ENCODE assay signal across 9 cellular contexts in genomic region chr20:45592574-45593189, GRCh38. TPM values are rescaled to one million over a fixed set of nuclear protein-coding genes. Genes with fewer than 3 reads are reported as not detected.
DNase-seq lines count a peak whose midpoint lies in the region; ATAC-seq, FAIRE-seq and TF ChIP-seq lines count a peak whose summit lies in the region.
"Had no signal": no experiment of that assay in that cellular context is flagged by ENCODE, and none has a peak within 500 bp of the region (broad histone marks: within the 10 kb centered on the region; RNA-seq: fewer than 3 reads in every experiment).

No MANE protein-coding gene starts in this region.

- POLR2A ChIA-PET in A549 (lab: Yijun Ruan, JAX): no interaction called here

- H3K9me3 ChIP-seq in A549: peaks cover 8% of the 10 kb centered on the region; the same call in 1 of the 3 replicates

- no peaks in the 10 kb centered on the region for H3K4me1 ChIP-seq in A549

- FAIRE-seq in A549 (lab: Jason Lieb, UNC): peak; percentile 94

- peaks cover 9% of the 10 kb centered on the region for H3K27me3 Mint-ChIP-seq in activated T-helper 1 cell treated with anti-CD3 and anti-CD28 coated beads, Interleukin-12 subunit alpha, Interleukin-12 subunit beta, Interleukin-2, Interleukin-4 antibody, amounts not matched to agents 30 ng/mL and 10 ng/mL and 1 ng/mL, durations not matched to agents 14 hours and 24 hours and 36 hours (ENCODE audit: insufficient read depth)

- no peak for TF ChIP-seq EP300 in A549 (IDR thresholded peaks at IDR 0.05)

- no peak overlapping the region for H3K27ac ChIP-seq in A549

- CTCF ChIA-PET in A549 (lab: Yijun Ruan, JAX): interaction anchor here (0.6 to 1.2 kb wide), 5 partner anchors 178 to 576 kb away, joined by 3 to 9 read pairs (median 3); no protein-coding TSS in a partner anchor

- H3K4me3 ChIP-seq in A549: no peak overlapping the region

- no peak overlapping the region for H3K27ac Mint-ChIP-seq in stimulated activated effector memory CD8-positive, alpha-beta T cell treated with anti-CD3 and anti-CD28 coated beads, Interleukin-12 subunit alpha, Interleukin-12 subunit beta, amount 100 ng/mL, for 72 hours
- H3K27ac Mint-ChIP-seq in activated T-helper 1 cell treated with anti-CD3 and anti-CD28 coated beads, Interleukin-12 subunit alpha, Interleukin-12 subunit beta, Interleukin-2, Interleukin-4 antibody, amounts not matched to agents 30 ng/mL and 10 ng/mL and 1 ng/mL, durations not matched to agents 14 hours and 24 hours and 36 hours: no peak overlapping the region

- H3K9me3 Mint-ChIP-seq in stimulated activated effector memory CD8-positive, alpha-beta T cell treated with anti-CD3 and anti-CD28 coated beads, Interleukin-12 subunit alpha, Interleukin-12 subunit beta, amount 100 ng/mL, for 72 hours: no peaks in the 10 kb centered on the region
- H3K9me3 Mint-ChIP-seq in activated T-helper 1 cell treated with anti-CD3 and anti-CD28 coated beads, Interleukin-12 subunit alpha, Interleukin-12 subunit beta, Interleukin-2, Interleukin-4 antibody, amounts not matched to agents 30 ng/mL and 10 ng/mL and 1 ng/mL, durations not matched to agents 14 hours and 24 hours and 36 hours: no peaks in the 10 kb centered on the region

- ATAC-seq in A549: peak; percentile 79 to 80
- peak; percentile 67 for ATAC-seq in stimulated activated effector memory CD8-positive, alpha-beta T cell treated with anti-CD3 and anti-CD28 coated beads, Interleukin-12 subunit alpha, Interleukin-12 subunit beta, amount 100 ng/mL, for 72 hours

- WGBS in A549 (ENCODE audit: missing lambda C conversion rate): 14% methylated on average over 5 of the region's 5 CpGs

- no peak for TF ChIP-seq POLR2A in A549 (IDR thresholded peaks at IDR 0.05; ENCODE audit: low read length)

- no peaks in the 10 kb centered on the region for H3K4me1 Mint-ChIP-seq in stimulated activated effector memory CD8-positive, alpha-beta T cell treated with anti-CD3 and anti-CD28 coated beads, Interleukin-12 subunit alpha, Interleukin-12 subunit beta, amount 100 ng/mL, for 72 hours
- H3K4me1 Mint-ChIP-seq in activated T-helper 1 cell treated with anti-CD3 and anti-CD28 coated beads, Interleukin-12 subunit alpha, Interleukin-12 subunit beta, Interleukin-2, Interleukin-4 antibody, amounts not matched to agents 30 ng/mL and 10 ng/mL and 1 ng/mL, durations not matched to agents 14 hours and 24 hours and 36 hours (ENCODE audit: low read depth): no peaks in the 10 kb centered on the region

- peak; percentile 25 to 74 for DNase-seq in A549 (ENCODE audit: low read depth in 1 of 2, low spot score in 1 of 2)
- DNase-seq in DMS53 treated with DMSO at 0.1 percent for 48 hours (lab: John Stamatoyannopoulos, UW; ENCODE audit: unreplicated experiment): peak; percentile 73
- peak; percentile 20 to 71 for DNase-seq in SW 1271 (lab: John Stamatoyannopoulos, UW)
- DNase-seq in germinal center (ENCODE audit: low spot score): peak; percentile 40
- no peak for DNase-seq in stimulated activated effector memory CD8-positive, alpha-beta T cell treated with anti-CD3 and anti-CD28 coated beads, Interleukin-12 subunit alpha, Interleukin-12 subunit beta, amount 100 ng/mL, for 72 hours (ENCODE audit: low spot score in 2 of 2)
- no peak for DNase-seq in activated T-helper 1 cell treated with anti-CD3 and anti-CD28 coated beads, Interleukin-12 subunit alpha, Interleukin-12 subunit beta, Interleukin-2, Interleukin-4 antibody, amounts not matched to agents 30 ng/mL and 10 ng/mL and 1 ng/mL, durations not matched to agents 14 hours and 24 hours and 36 hours (ENCODE audit: low spot score)
- no peak for DNase-seq in AG08396 (ENCODE audit: low spot score)

- no peak overlapping the region for H3K4me2 ChIP-seq in A549

- TF ChIP-seq RAD21 in A549 (conservative IDR thresholded peaks at IDR 0.05 in 1 of 2, IDR thresholded peaks at IDR 0.05 in 1 of 2): peak; percentile 44 to 67; a peak in 4 of 5 replicates

- H3K36me3 Mint-ChIP-seq in stimulated activated effector memory CD8-positive, alpha-beta T cell treated with anti-CD3 and anti-CD28 coated beads, Interleukin-12 subunit alpha, Interleukin-12 subunit beta, amount 100 ng/mL, for 72 hours: no peaks in the 10 kb centered on the region
- H3K36me3 Mint-ChIP-seq in activated T-helper 1 cell treated with anti-CD3 and anti-CD28 coated beads, Interleukin-12 subunit alpha, Interleukin-12 subunit beta, Interleukin-2, Interleukin-4 antibody, amounts not matched to agents 30 ng/mL and 10 ng/mL and 1 ng/mL, durations not matched to agents 14 hours and 24 hours and 36 hours (ENCODE audit: low read depth): no peaks in the 10 kb centered on the region

- H3K4me3 Mint-ChIP-seq in stimulated activated effector memory CD8-positive, alpha-beta T cell treated with anti-CD3 and anti-CD28 coated beads, Interleukin-12 subunit alpha, Interleukin-12 subunit beta, amount 100 ng/mL, for 72 hours: no peak overlapping the region
- H3K4me3 Mint-ChIP-seq in activated T-helper 1 cell treated with anti-CD3 and anti-CD28 coated beads, Interleukin-12 subunit alpha, Interleukin-12 subunit beta, Interleukin-2, Interleukin-4 antibody, amounts not matched to agents 30 ng/mL and 10 ng/mL and 1 ng/mL, durations not matched to agents 14 hours and 24 hours and 36 hours: no peak overlapping the region

- TF ChIP-seq CTCF in A549 (IDR thresholded peaks at IDR 0.05): peak; percentile 69
- TF ChIP-seq CTCF in LNCAP (IDR thresholded peaks at IDR 0.05): peak; percentile 95

- intact Hi-C loops in activated T-helper 1 cell treated with anti-CD3 and anti-CD28 coated beads, Interleukin-12 subunit alpha, Interleukin-12 subunit beta, Interleukin-2, Interleukin-4 antibody, amounts not matched to agents 30 ng/mL and 10 ng/mL and 1 ng/mL, durations not matched to agents 14 hours and 24 hours and 36 hours (cut with micrococcal nuclease): loop anchor here (1.0 kb wide), 2 partner anchors 37 to 179 kb away; partner anchors contain the start of gene WFDC10A

TF ChIP-seq in A549, 52 proteins besides CTCF, POLR2A, EP300 and RAD21:
- TF ChIP-seq SMC3 (IDR thresholded peaks at IDR 0.05) (peak; percentile 51), NR3C1 (IDR thresholded peaks at IDR 0.05) (no peak), HOXB13 (CRISPR knock-in tag; IDR thresholded peaks at IDR 0.05; ENCODE audit: low read depth) (no peak)

RNA-seq across cellular contexts. Expression of gene WFDC8, which starts 13.6 kb away (rescaled TPM):
- not detected in 2 replicates for polyA plus RNA-seq in A549 (2011; rRNA removed)
- not detected in 2 replicates for polyA plus RNA-seq in A549 (2012; cell fraction: cytosol; rRNA removed)
- polyA plus RNA-seq in A549 (2012; cell fraction: nucleus; rRNA removed): not detected in 2 replicates
- not detected in 3 replicates for polyA plus RNA-seq in A549 (2017; fragmentation: RNase III; extraction: RNeasy Plus Mini Kit Qiagen cat#74134 plus additional on column Dnase treatment)
- not detected in 2 replicates for polyA minus RNA-seq in A549 (2011; rRNA and poly(A)+ RNA removed)
- not detected in 2 replicates for total RNA-seq in activated T-helper 1 cell treated with anti-CD3 and anti-CD28 coated beads, Interleukin-12 subunit alpha, Interleukin-12 subunit beta, Interleukin-2, Interleukin-4 antibody, amounts not matched to agents 30 ng/mL and 10 ng/mL and 1 ng/mL, durations not matched to agents 14 hours and 24 hours and 36 hours
- total RNA-seq: pulmonary artery endothelial cell had no signal

RNA-seq across cellular contexts. Expression of gene WFDC10A, which starts 36.9 kb away (rescaled TPM):
- polyA plus RNA-seq in A549 (2011; rRNA removed) (not detected in 2 replicates), A549 (2017; fragmentation: RNase III; extraction: RNeasy Plus Mini Kit Qiagen cat#74134 plus additional on column Dnase treatment) (not detected in 3 replicates)
- not detected in 2 replicates for polyA plus RNA-seq in A549 (2012; cell fraction: cytosol; rRNA removed)
- polyA plus RNA-seq in A549 (2012; cell fraction: nucleus; rRNA removed): not detected in 2 replicates
- polyA minus RNA-seq in A549 (2011; rRNA and poly(A)+ RNA removed): not detected in 2 replicates
- not detected in 2 replicates for total RNA-seq in activated T-helper 1 cell treated with anti-CD3 and anti-CD28 coated beads, Interleukin-12 subunit alpha, Interleukin-12 subunit beta, Interleukin-2, Interleukin-4 antibody, amounts not matched to agents 30 ng/mL and 10 ng/mL and 1 ng/mL, durations not matched to agents 14 hours and 24 hours and 36 hours
- total RNA-seq: pulmonary artery endothelial cell had no signal

RNA-seq across cellular contexts. Expression of gene WFDC9, which starts 38.4 kb away (rescaled TPM):
- not detected in 2 replicates for polyA plus RNA-seq in A549 (2011; rRNA removed)
- not detected in 2 replicates for polyA plus RNA-seq in A549 (2012; cell fraction: cytosol; rRNA removed)
- polyA plus RNA-seq in A549 (2012; cell fraction: nucleus; rRNA removed): not detected in 2 replicates
- not detected in 3 replicates for polyA plus RNA-seq in A549 (2017; fragmentation: RNase III; extraction: RNeasy Plus Mini Kit Qiagen cat#74134 plus additional on column Dnase treatment)
- polyA minus RNA-seq in A549 (2011; rRNA and poly(A)+ RNA removed): not detected in 2 replicates
- total RNA-seq in activated T-helper 1 cell treated with anti-CD3 and anti-CD28 coated beads, Interleukin-12 subunit alpha, Interleukin-12 subunit beta, Interleukin-2, Interleukin-4 antibody, amounts not matched to agents 30 ng/mL and 10 ng/mL and 1 ng/mL, durations not matched to agents 14 hours and 24 hours and 36 hours: not detected in 2 replicates
- total RNA-seq: pulmonary artery endothelial cell had no signal

RNA-seq across cellular contexts. Expression of gene EPPIN, which starts 45.5 kb away (rescaled TPM):
- not detected in 2 replicates for polyA plus RNA-seq in A549 (2011; rRNA removed)
- polyA plus RNA-seq in A549 (2012; cell fraction: cytosol; rRNA removed): not detected in 2 replicates
- polyA plus RNA-seq in A549 (2012; cell fraction: nucleus; rRNA removed): not detected in 2 replicates
- polyA plus RNA-seq in A549 (2017; fragmentation: RNase III; extraction: RNeasy Plus Mini Kit Qiagen cat#74134 plus additional on column Dnase treatment): not detected in 3 replicates
- polyA minus RNA-seq in A549 (2011; rRNA and poly(A)+ RNA removed): not detected in 2 replicates
- total RNA-seq in activated T-helper 1 cell treated with anti-CD3 and anti-CD28 coated beads, Interleukin-12 subunit alpha, Interleukin-12 subunit beta, Interleukin-2, Interleukin-4 antibody, amounts not matched to agents 30 ng/mL and 10 ng/mL and 1 ng/mL, durations not matched to agents 14 hours and 24 hours and 36 hours: not detected in 2 replicates
- total RNA-seq: pulmonary artery endothelial cell had no signal

RNA-seq across cellular contexts. Expression of gene WFDC6, which starts 53.4 kb away (rescaled TPM):
- polyA plus RNA-seq in A549 (2011; rRNA removed) (not detected in 2 replicates), A549 (2017; fragmentation: RNase III; extraction: RNeasy Plus Mini Kit Qiagen cat#74134 plus additional on column Dnase treatment) (not detected in 3 replicates)
- polyA plus RNA-seq in A549 (2012; cell fraction: cytosol; rRNA removed): not detected in 2 replicates
- polyA plus RNA-seq in A549 (2012; cell fraction: nucleus; rRNA removed): not detected in 2 replicates
- not detected in 2 replicates for polyA minus RNA-seq in A549 (2011; rRNA and poly(A)+ RNA removed)
- total RNA-seq in activated T-helper 1 cell treated with anti-CD3 and anti-CD28 coated beads, Interleukin-12 subunit alpha, Interleukin-12 subunit beta, Interleukin-2, Interleukin-4 antibody, amounts not matched to agents 30 ng/mL and 10 ng/mL and 1 ng/mL, durations not matched to agents 14 hours and 24 hours and 36 hours: not detected in 2 replicates
- total RNA-seq: pulmonary artery endothelial cell had no signal

Comparison
In these comparisons a context has a peak if more than half of its experiments do, and no peak if none do; other contexts are left out.
1. DNase-seq: peak in A549 (2 of 2), DMS53 treated with DMSO at 0.1 percent for 48 hours (single experiment), SW 1271 (2 of 2) and germinal center (single experiment); none in stimulated activated effector memory CD8-positive, alpha-beta T cell treated with anti-CD3 and anti-CD28 coated beads, Interleukin-12 subunit alpha, Interleukin-12 subunit beta, amount 100 ng/mL, for 72 hours (0 of 2), activated T-helper 1 cell treated with anti-CD3 and anti-CD28 coated beads, Interleukin-12 subunit alpha, Interleukin-12 subunit beta, Interleukin-2, Interleukin-4 antibody, amounts not matched to agents 30 ng/mL and 10 ng/mL and 1 ng/mL, durations not matched to agents 14 hours and 24 hours and 36 hours (single experiment) and AG08396 (single experiment).